In genomic region chr18:12948055-12948804, GRCh38 we compare ENCODE assay signal across 1 cellular context.
TF ChIP-seq lines count a peak whose summit lies in the region.

No MANE protein-coding gene starts in this region.

TF ChIP-seq in HepG2, 621 proteins besides CTCF, POLR2A, EP300 and RAD21 (continued from another document and continues in another):
- no peak for TF ChIP-seq ZZZ3 (CRISPR knock-in tag; IDR thresholded peaks at IDR 0.05; ENCODE audit: borderline replicate concordance)
- TF ChIP-seq ZNF296 (CRISPR knock-in tag; conservative IDR thresholded peaks at IDR 0.05), result no peak
- peak; percentile 95; the same call in 1 of the 2 replicates for TF ChIP-seq RFXAP (CRISPR knock-in tag; IDR thresholded peaks at IDR 0.05; ENCODE audit: borderline replicate concordance)
- TF ChIP-seq, protein P1, sequence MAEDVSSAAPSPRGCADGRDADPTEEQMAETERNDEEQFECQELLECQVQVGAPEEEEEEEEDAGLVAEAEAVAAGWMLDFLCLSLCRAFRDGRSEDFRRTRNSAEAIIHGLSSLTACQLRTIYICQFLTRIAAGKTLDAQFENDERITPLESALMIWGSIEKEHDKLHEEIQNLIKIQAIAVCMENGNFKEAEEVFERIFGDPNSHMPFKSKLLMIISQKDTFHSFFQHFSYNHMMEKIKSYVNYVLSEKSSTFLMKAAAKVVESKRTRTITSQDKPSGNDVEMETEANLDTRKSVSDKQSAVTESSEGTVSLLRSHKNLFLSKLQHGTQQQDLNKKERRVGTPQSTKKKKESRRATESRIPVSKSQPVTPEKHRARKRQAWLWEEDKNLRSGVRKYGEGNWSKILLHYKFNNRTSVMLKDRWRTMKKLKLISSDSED (CRISPR knock-in tag; IDR thresholded peaks at IDR 0.05), result peak; percentile 96
- TF ChIP-seq, protein P2, sequence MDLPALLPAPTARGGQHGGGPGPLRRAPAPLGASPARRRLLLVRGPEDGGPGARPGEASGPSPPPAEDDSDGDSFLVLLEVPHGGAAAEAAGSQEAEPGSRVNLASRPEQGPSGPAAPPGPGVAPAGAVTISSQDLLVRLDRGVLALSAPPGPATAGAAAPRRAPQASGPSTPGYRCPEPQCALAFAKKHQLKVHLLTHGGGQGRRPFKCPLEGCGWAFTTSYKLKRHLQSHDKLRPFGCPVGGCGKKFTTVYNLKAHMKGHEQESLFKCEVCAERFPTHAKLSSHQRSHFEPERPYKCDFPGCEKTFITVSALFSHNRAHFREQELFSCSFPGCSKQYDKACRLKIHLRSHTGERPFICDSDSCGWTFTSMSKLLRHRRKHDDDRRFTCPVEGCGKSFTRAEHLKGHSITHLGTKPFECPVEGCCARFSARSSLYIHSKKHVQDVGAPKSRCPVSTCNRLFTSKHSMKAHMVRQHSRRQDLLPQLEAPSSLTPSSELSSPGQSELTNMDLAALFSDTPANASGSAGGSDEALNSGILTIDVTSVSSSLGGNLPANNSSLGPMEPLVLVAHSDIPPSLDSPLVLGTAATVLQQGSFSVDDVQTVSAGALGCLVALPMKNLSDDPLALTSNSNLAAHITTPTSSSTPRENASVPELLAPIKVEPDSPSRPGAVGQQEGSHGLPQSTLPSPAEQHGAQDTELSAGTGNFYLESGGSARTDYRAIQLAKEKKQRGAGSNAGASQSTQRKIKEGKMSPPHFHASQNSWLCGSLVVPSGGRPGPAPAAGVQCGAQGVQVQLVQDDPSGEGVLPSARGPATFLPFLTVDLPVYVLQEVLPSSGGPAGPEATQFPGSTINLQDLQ (CRISPR knock-in tag; IDR thresholded peaks at IDR 0.05), result peak; percentile 84
- 0 out of 2 replicates have a peak, but pooled peaks have one; percentile 46 for TF ChIP-seq ZNF24 (IDR thresholded peaks at IDR 0.05)
- 0 out of 2 replicates have a peak, but pooled peaks have one; percentile 57 for TF ChIP-seq SMAD3 (CRISPR knock-in tag; IDR thresholded peaks at IDR 0.05)
- no peak for TF ChIP-seq SKIL (CRISPR knock-in tag; IDR thresholded peaks at IDR 0.05; ENCODE audit: borderline replicate concordance)
- TF ChIP-seq ZNF619 (CRISPR knock-in tag; IDR thresholded peaks at IDR 0.05), result no peak
- peak; percentile 62; the same call in 1 of the 2 replicates for TF ChIP-seq JUN (CRISPR knock-in tag; IDR thresholded peaks at IDR 0.05)
- TF ChIP-seq PRPF4 (IDR thresholded peaks at IDR 0.05; ENCODE audit: low read depth, low read length, poor library complexity, severe bottlenecking), result no peak
- TF ChIP-seq MEF2D (CRISPR knock-in tag; IDR thresholded peaks at IDR 0.05), result no peak; the same call in 1 of the 2 replicates
- peak; percentile 99 for TF ChIP-seq ATF7-NPFF (CRISPR knock-in tag; IDR thresholded peaks at IDR 0.05; ENCODE audit: low read depth)
- peak; percentile 97 for TF ChIP-seq ZFY (CRISPR knock-in tag; IDR thresholded peaks at IDR 0.05)
- peak; percentile 99 for TF ChIP-seq ARNT2 (CRISPR knock-in tag; IDR thresholded peaks at IDR 0.05; ENCODE audit: low read depth)
- TF ChIP-seq ARID4A (CRISPR knock-in tag; IDR thresholded peaks at IDR 0.05; ENCODE audit: borderline replicate concordance), result peak; percentile 89
- TF ChIP-seq, protein P3, sequence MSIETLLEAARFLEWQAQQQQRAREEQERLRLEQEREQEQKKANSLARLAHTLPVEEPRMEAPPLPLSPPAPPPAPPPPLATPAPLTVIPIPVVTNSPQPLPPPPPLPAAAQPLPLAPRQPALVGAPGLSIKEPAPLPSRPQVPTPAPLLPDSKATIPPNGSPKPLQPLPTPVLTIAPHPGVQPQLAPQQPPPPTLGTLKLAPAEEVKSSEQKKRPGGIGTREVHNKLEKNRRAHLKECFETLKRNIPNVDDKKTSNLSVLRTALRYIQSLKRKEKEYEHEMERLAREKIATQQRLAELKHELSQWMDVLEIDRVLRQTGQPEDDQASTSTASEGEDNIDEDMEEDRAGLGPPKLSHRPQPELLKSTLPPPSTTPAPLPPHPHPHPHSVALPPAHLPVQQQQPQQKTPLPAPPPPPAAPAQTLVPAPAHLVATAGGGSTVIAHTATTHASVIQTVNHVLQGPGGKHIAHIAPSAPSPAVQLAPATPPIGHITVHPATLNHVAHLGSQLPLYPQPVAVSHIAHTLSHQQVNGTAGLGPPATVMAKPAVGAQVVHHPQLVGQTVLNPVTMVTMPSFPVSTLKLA (IDR thresholded peaks at IDR 0.05), result no peak; the same call in 1 of the 2 replicates
- TF ChIP-seq MED8 (CRISPR knock-in tag; IDR thresholded peaks at IDR 0.05; ENCODE audit: insufficient replicate concordance), result no peak
- TF ChIP-seq ZNF784 (CRISPR knock-in tag; IDR thresholded peaks at IDR 0.05; ENCODE audit: borderline replicate concordance), result peak; percentile 67; the same call in 1 of the 2 replicates
- no peak for TF ChIP-seq PBX2 (CRISPR knock-in tag; IDR thresholded peaks at IDR 0.05)
- TF ChIP-seq, protein P4, sequence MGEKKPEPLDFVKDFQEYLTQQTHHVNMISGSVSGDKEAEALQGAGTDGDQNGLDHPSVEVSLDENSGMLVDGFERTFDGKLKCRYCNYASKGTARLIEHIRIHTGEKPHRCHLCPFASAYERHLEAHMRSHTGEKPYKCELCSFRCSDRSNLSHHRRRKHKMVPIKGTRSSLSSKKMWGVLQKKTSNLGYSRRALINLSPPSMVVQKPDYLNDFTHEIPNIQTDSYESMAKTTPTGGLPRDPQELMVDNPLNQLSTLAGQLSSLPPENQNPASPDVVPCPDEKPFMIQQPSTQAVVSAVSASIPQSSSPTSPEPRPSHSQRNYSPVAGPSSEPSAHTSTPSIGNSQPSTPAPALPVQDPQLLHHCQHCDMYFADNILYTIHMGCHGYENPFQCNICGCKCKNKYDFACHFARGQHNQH (CRISPR knock-in tag; IDR thresholded peaks at IDR 0.05), result peak; percentile 31; the same call in 1 of the 2 replicates
- TF ChIP-seq ZMYM3 (CRISPR knock-in tag; IDR thresholded peaks at IDR 0.05), result no peak; the same call in none of the 2 replicates
- peak in 1 of 2 experiments; percentile 21; a peak in 1 of 4 replicates for TF ChIP-seq NR2F1 (CRISPR knock-in tag; IDR thresholded peaks at IDR 0.05)
- no peak; the same call in 1 of the 2 replicates for TF ChIP-seq PITX1 (CRISPR knock-in tag; IDR thresholded peaks at IDR 0.05)
- TF ChIP-seq NFIC (IDR thresholded peaks at IDR 0.05; ENCODE audit: low read length), result no peak
- no peak for TF ChIP-seq GTF3A (CRISPR knock-in tag; conservative IDR thresholded peaks at IDR 0.05)
- TF ChIP-seq NCOR1 (IDR thresholded peaks at IDR 0.05; ENCODE audit: borderline replicate concordance, low read length), result no peak
- TF ChIP-seq GTF2F1 (IDR thresholded peaks at IDR 0.05; ENCODE audit: low read length), result no peak
- no peak for TF ChIP-seq KLF11 (CRISPR knock-in tag; IDR thresholded peaks at IDR 0.05)
- peak; percentile 98 for TF ChIP-seq POGK (CRISPR knock-in tag; conservative IDR thresholded peaks at IDR 0.05)
- peak; percentile 83 for TF ChIP-seq ESRRA (CRISPR knock-in tag; IDR thresholded peaks at IDR 0.05; ENCODE audit: low read depth)
- TF ChIP-seq ZNF256 (CRISPR knock-in tag; conservative IDR thresholded peaks at IDR 0.05), result peak; percentile 75
- TF ChIP-seq ZNF670 (CRISPR knock-in tag; IDR thresholded peaks at IDR 0.05; ENCODE audit: borderline replicate concordance), result peak; percentile 24; the same call in 1 of the 2 replicates
- TF ChIP-seq AHDC1 (CRISPR knock-in tag; IDR thresholded peaks at IDR 0.05; ENCODE audit: borderline replicate concordance), result no peak
